ENCODE assay signal across 1 cellular context in genomic region chr6:52735071-52735470, GRCh38.
TF ChIP-seq lines count a peak whose summit lies in the region.

No MANE protein-coding gene starts in this region.

TF ChIP-seq in HepG2, 621 proteins besides CTCF, POLR2A, EP300 and RAD21 (continued from another document and continues in another):
- TF ChIP-seq BORCS8-MEF2B (CRISPR knock-in tag; IDR thresholded peaks at IDR 0.05) (no peak), AHR (CRISPR knock-in tag; IDR thresholded peaks at IDR 0.05) (no peak), ZNF773 (CRISPR knock-in tag; IDR thresholded peaks at IDR 0.05; ENCODE audit: borderline replicate concordance) (no peak), ZNF678 (CRISPR knock-in tag; IDR thresholded peaks at IDR 0.05) (no peak), ZNF629 (CRISPR knock-in tag; conservative IDR thresholded peaks at IDR 0.05) (no peak), HIVEP1 (CRISPR knock-in tag; IDR thresholded peaks at IDR 0.05) (no peak), MXD3 (CRISPR knock-in tag; IDR thresholded peaks at IDR 0.05) (no peak), ATF3 (CRISPR knock-in tag; IDR thresholded peaks at IDR 0.05) (0 out of 2 replicates have a peak, but pooled peaks have one; percentile 9), KAT7 (CRISPR knock-in tag; IDR thresholded peaks at IDR 0.05; ENCODE audit: borderline replicate concordance) (no peak), GABPB1 (CRISPR knock-in tag; IDR thresholded peaks at IDR 0.05) (no peak), POLR2G (IDR thresholded peaks at IDR 0.05; ENCODE audit: low read depth, low read length) (no peak), FOXC1 (CRISPR knock-in tag; IDR thresholded peaks at IDR 0.05; ENCODE audit: borderline replicate concordance) (no peak), ZNF547 (CRISPR knock-in tag; IDR thresholded peaks at IDR 0.05) (no peak), ZZZ3 (CRISPR knock-in tag; IDR thresholded peaks at IDR 0.05; ENCODE audit: borderline replicate concordance) (no peak), SYNCRIP (IDR thresholded peaks at IDR 0.05; ENCODE audit: insufficient read depth, low read depth, low read length) (no peak), GMEB1 (CRISPR knock-in tag; IDR thresholded peaks at IDR 0.05; ENCODE audit: borderline replicate concordance) (no peak), MAZ (IDR thresholded peaks at IDR 0.05; ENCODE audit: borderline replicate concordance, low read depth, low read length) (no peak), MAZ (CRISPR knock-in tag; IDR thresholded peaks at IDR 0.05; ENCODE audit: low read depth) (no peak), MAFF (IDR thresholded peaks at IDR 0.05; ENCODE audit: low read depth, low read length) (no peak), ZMYM2 (CRISPR knock-in tag; IDR thresholded peaks at IDR 0.05) (no peak), ZNF180 (CRISPR knock-in tag; IDR thresholded peaks at IDR 0.05; ENCODE audit: borderline replicate concordance, low read depth) (no peak), GABPA (IDR thresholded peaks at IDR 0.05; ENCODE audit: low read depth, low read length) (no peak), GABPA (CRISPR knock-in tag; IDR thresholded peaks at IDR 0.05; ENCODE audit: low read depth) (no peak), RORA (CRISPR knock-in tag; IDR thresholded peaks at IDR 0.05) (no peak), ZNF597 (CRISPR knock-in tag; IDR thresholded peaks at IDR 0.05) (no peak), NFKB2 (CRISPR knock-in tag; IDR thresholded peaks at IDR 0.05; ENCODE audit: borderline replicate concordance) (no peak), ZSCAN25 (CRISPR knock-in tag; IDR thresholded peaks at IDR 0.05) (no peak), ISL2 (CRISPR knock-in tag; IDR thresholded peaks at IDR 0.05) (no peak), NAIF1 (CRISPR knock-in tag; IDR thresholded peaks at IDR 0.05; ENCODE audit: borderline replicate concordance) (no peak), SMAD9 (CRISPR knock-in tag; IDR thresholded peaks at IDR 0.05) (no peak), STAT5B (CRISPR knock-in tag; IDR thresholded peaks at IDR 0.05) (no peak), TCF7 (IDR thresholded peaks at IDR 0.05; ENCODE audit: low read depth) (no peak), ZNF224 (CRISPR knock-in tag; IDR thresholded peaks at IDR 0.05) (no peak), CCAR2 (optimal IDR thresholded peaks at IDR 0.05; ENCODE audit: low read depth, low read length) (no peak), ZNF230 (CRISPR knock-in tag; IDR thresholded peaks at IDR 0.05) (no peak)
- TF ChIP-seq, protein P1, sequence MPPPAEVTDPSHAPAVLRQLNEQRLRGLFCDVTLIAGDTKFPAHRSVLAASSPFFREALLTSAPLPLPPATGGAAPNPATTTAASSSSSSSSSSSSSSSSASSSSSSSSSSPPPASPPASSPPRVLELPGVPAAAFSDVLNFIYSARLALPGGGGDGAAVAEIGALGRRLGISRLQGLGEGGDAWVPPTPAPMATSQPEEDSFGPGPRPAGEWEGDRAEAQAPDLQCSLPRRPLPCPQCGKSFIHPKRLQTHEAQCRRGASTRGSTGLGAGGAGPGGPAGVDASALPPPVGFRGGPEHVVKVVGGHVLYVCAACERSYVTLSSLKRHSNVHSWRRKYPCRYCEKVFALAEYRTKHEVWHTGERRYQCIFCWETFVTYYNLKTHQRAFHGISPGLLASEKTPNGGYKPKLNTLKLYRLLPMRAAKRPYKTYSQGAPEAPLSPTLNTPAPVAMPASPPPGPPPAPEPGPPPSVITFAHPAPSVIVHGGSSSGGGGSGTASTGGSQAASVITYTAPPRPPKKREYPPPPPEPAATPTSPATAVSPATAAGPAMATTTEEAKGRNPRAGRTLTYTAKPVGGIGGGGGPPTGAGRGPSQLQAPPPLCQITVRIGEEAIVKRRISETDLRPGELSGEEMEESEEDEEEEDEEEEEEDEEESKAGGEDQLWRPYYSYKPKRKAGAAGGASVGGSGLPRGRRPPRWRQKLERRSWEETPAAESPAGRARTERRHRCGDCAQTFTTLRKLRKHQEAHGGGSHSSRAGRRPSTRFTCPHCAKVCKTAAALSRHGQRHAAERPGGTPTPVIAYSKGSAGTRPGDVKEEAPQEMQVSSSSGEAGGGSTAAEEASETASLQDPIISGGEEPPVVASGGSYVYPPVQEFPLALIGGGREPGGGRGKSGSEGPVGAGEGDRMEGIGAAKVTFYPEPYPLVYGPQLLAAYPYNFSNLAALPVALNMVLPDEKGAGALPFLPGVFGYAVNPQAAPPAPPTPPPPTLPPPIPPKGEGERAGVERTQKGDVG (CRISPR knock-in tag; IDR thresholded peaks at IDR 0.05; ENCODE audit: borderline replicate concordance) = 0 out of 2 replicates have a peak, but pooled peaks have one; percentile 40
- TF ChIP-seq, protein P2, sequence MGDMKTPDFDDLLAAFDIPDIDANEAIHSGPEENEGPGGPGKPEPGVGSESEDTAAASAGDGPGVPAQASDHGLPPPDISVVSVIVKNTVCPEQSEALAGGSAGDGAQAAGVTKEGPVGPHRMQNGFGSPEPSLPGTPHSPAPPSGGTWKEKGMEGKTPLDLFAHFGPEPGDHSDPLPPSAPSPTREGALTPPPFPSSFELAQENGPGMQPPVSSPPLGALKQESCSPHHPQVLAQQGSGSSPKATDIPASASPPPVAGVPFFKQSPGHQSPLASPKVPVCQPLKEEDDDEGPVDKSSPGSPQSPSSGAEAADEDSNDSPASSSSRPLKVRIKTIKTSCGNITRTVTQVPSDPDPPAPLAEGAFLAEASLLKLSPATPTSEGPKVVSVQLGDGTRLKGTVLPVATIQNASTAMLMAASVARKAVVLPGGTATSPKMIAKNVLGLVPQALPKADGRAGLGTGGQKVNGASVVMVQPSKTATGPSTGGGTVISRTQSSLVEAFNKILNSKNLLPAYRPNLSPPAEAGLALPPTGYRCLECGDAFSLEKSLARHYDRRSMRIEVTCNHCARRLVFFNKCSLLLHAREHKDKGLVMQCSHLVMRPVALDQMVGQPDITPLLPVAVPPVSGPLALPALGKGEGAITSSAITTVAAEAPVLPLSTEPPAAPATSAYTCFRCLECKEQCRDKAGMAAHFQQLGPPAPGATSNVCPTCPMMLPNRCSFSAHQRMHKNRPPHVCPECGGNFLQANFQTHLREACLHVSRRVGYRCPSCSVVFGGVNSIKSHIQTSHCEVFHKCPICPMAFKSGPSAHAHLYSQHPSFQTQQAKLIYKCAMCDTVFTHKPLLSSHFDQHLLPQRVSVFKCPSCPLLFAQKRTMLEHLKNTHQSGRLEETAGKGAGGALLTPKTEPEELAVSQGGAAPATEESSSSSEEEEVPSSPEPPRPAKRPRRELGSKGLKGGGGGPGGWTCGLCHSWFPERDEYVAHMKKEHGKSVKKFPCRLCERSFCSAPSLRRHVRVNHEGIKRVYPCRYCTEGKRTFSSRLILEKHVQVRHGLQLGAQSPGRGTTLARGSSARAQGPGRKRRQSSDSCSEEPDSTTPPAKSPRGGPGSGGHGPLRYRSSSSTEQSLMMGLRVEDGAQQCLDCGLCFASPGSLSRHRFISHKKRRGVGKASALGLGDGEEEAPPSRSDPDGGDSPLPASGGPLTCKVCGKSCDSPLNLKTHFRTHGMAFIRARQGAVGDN (CRISPR knock-in tag; IDR thresholded peaks at IDR 0.05) = peak; percentile 37
- TF ChIP-seq, protein P3, sequence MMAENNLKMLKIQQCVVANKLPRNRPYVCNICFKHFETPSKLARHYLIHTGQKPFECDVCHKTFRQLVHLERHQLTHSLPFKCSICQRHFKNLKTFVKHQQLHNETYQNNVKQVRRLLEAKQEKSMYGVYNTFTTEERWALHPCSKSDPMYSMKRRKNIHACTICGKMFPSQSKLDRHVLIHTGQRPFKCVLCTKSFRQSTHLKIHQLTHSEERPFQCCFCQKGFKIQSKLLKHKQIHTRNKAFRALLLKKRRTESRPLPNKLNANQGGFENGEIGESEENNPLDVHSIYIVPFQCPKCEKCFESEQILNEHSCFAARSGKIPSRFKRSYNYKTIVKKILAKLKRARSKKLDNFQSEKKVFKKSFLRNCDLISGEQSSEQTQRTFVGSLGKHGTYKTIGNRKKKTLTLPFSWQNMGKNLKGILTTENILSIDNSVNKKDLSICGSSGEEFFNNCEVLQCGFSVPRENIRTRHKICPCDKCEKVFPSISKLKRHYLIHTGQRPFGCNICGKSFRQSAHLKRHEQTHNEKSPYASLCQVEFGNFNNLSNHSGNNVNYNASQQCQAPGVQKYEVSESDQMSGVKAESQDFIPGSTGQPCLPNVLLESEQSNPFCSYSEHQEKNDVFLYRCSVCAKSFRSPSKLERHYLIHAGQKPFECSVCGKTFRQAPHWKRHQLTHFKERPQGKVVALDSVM (CRISPR knock-in tag; IDR thresholded peaks at IDR 0.05) = no peak
- TF ChIP-seq, protein P4, sequence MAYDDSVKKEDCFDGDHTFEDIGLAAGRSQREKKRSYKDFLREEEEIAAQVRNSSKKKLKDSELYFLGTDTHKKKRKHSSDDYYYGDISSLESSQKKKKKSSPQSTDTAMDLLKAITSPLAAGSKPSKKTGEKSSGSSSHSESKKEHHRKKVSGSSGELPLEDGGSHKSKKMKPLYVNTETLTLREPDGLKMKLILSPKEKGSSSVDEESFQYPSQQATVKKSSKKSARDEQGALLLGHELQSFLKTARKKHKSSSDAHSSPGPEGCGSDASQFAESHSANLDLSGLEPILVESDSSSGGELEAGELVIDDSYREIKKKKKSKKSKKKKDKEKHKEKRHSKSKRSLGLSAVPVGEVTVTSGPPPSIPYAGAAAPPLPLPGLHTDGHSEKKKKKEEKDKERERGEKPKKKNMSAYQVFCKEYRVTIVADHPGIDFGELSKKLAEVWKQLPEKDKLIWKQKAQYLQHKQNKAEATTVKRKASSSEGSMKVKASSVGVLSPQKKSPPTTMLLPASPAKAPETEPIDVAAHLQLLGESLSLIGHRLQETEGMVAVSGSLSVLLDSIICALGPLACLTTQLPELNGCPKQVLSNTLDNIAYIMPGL (CRISPR knock-in tag; IDR thresholded peaks at IDR 0.05; ENCODE audit: borderline replicate concordance in 1 of 2, low read depth in 1 of 2) = no peak
